In the genomic region with DNA sequence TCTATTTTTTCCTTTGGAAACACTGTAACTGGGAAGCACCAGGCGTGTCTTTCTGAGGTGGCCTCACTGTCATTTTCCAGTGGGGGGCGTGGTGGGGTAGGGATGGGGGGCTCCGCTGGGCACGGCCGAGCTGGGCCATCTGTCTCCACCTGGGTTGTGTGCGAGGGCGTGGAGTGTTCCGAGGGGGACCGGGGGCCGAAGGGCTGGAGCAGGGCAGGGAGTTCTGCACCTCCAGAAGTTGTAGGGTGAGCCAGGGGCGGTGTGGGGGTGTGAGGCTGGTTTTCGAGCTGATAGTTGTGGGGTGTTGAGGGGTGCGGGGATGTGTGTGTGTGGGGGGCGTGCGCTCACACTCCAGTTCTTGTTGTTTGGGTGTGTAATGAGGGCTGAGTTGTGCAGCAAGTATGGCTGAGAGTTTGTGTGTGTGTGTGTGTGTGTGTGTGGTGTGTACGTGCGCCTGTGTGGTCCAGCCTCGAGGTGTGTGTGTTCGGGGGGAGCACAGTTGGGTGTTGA, we compare ENCODE assay signal across 1 cellular context.
TF ChIP-seq lines count a peak whose summit lies in the region.

No MANE protein-coding gene starts in this region.

TF ChIP-seq in HEK293, 187 proteins besides CTCF, POLR2A, EP300 and RAD21 (continued from another document):
- TF ChIP-seq, protein P1, sequence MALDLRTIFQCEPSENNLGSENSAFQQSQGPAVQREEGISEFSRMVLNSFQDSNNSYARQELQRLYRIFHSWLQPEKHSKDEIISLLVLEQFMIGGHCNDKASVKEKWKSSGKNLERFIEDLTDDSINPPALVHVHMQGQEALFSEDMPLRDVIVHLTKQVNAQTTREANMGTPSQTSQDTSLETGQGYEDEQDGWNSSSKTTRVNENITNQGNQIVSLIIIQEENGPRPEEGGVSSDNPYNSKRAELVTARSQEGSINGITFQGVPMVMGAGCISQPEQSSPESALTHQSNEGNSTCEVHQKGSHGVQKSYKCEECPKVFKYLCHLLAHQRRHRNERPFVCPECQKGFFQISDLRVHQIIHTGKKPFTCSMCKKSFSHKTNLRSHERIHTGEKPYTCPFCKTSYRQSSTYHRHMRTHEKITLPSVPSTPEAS (tag by site-specific recombination; IDR thresholded peaks at IDR 0.05), result peak; percentile 85
- TF ChIP-seq ZNF133 (tag by site-specific recombination; IDR thresholded peaks at IDR 0.05), result no peak
- TF ChIP-seq ZNF510 (tag by site-specific recombination; IDR thresholded peaks at IDR 0.05; ENCODE audit: insufficient replicate concordance), result no peak
